ENCODE assay signal across 9 cellular contexts in genomic region chr1:30807318-30808066, GRCh38. TPM values are rescaled to one million over a fixed set of nuclear protein-coding genes. Genes with fewer than 3 reads are reported as not detected.
DNase-seq lines count a peak whose midpoint lies in the region; ATAC-seq and TF ChIP-seq lines count a peak whose summit lies in the region.
"Had no signal": no experiment of that assay in that cellular context is flagged by ENCODE, and none has a peak within 500 bp of the region (broad histone marks: within the 10 kb centered on the region; RNA-seq: fewer than 3 reads in every experiment).

No MANE protein-coding gene starts in this region.

- H3K4me1 Mint-ChIP-seq in activated T-helper 2 cell treated with anti-CD3 and anti-CD28 coated beads, Interferon-gamma antibody, Interleukin-2, Interleukin-4, amounts not matched to agents 10 μg/mL and 5 μg/mL and 100 μg/mL, durations not matched to agents 14 hours and 24 hours and 36 hours (ENCODE audit: low read depth) = no peaks in the 10 kb centered on the region

- H3K36me3 Mint-ChIP-seq in activated T-helper 2 cell treated with anti-CD3 and anti-CD28 coated beads, Interferon-gamma antibody, Interleukin-2, Interleukin-4, amounts not matched to agents 10 μg/mL and 5 μg/mL and 100 μg/mL, durations not matched to agents 14 hours and 24 hours and 36 hours (ENCODE audit: low read depth) = no peaks in the 10 kb centered on the region

- no peak overlapping the region for H3K27ac Mint-ChIP-seq in activated T-helper 2 cell treated with anti-CD3 and anti-CD28 coated beads, Interferon-gamma antibody, Interleukin-2, Interleukin-4, amounts not matched to agents 10 μg/mL and 5 μg/mL and 100 μg/mL, durations not matched to agents 14 hours and 24 hours and 36 hours

- no peak overlapping the region for H3K4me3 Mint-ChIP-seq in activated T-helper 2 cell treated with anti-CD3 and anti-CD28 coated beads, Interferon-gamma antibody, Interleukin-2, Interleukin-4, amounts not matched to agents 10 μg/mL and 5 μg/mL and 100 μg/mL, durations not matched to agents 14 hours and 24 hours and 36 hours (ENCODE audit: low read depth)

- ATAC-seq in SK-N-SH treated with all-trans-retinoic acid at 6 μM for 48 hours (no peak), GM18868 (IDR thresholded peaks at IDR 0.05; ENCODE audit: unreplicated experiment) (no peak), HG02763 (IDR thresholded peaks at IDR 0.05; ENCODE audit: unreplicated experiment) (no peak)
- ATAC-seq: PC-3 had no signal

- intact Hi-C loops in activated T-helper 2 cell treated with anti-CD3 and anti-CD28 coated beads, Interferon-gamma antibody, Interleukin-2, Interleukin-4, amounts not matched to agents 10 μg/mL and 5 μg/mL and 100 μg/mL, durations not matched to agents 14 hours and 24 hours and 36 hours (cut with micrococcal nuclease) = no loop called here

- peaks cover 66% of the 10 kb centered on the region for H3K27me3 Mint-ChIP-seq in activated T-helper 2 cell treated with anti-CD3 and anti-CD28 coated beads, Interferon-gamma antibody, Interleukin-2, Interleukin-4, amounts not matched to agents 10 μg/mL and 5 μg/mL and 100 μg/mL, durations not matched to agents 14 hours and 24 hours and 36 hours (ENCODE audit: low read depth)

- DNase-seq in AG08395 (ENCODE audit: low spot score) (peak; percentile 36), NCI-H128 (lab: John Stamatoyannopoulos, UW; ENCODE audit: unreplicated experiment) (peak; percentile 77), kidney tubule cell (ENCODE audit: low spot score) (peak; percentile 41), iPS-NIHi7 (ENCODE audit: extremely low spot score) (no peak)
- no peak for DNase-seq in activated T-helper 2 cell treated with anti-CD3 and anti-CD28 coated beads, Interferon-gamma antibody, Interleukin-2, Interleukin-4, amounts not matched to agents 10 μg/mL and 5 μg/mL and 100 μg/mL, durations not matched to agents 14 hours and 24 hours and 36 hours (ENCODE audit: low spot score)
- DNase-seq: PC-3 had no signal

- no peaks in the 10 kb centered on the region for H3K9me3 Mint-ChIP-seq in activated T-helper 2 cell treated with anti-CD3 and anti-CD28 coated beads, Interferon-gamma antibody, Interleukin-2, Interleukin-4, amounts not matched to agents 10 μg/mL and 5 μg/mL and 100 μg/mL, durations not matched to agents 14 hours and 24 hours and 36 hours

TF ChIP-seq in SK-N-SH treated with all-trans-retinoic acid at 6 μM for 48 hours, 23 proteins besides CTCF, POLR2A, EP300 and RAD21:
- TF ChIP-seq CSDC2 (CRISPR knock-in tag; IDR thresholded peaks at IDR 0.05) (no peak), OSR1 (CRISPR knock-in tag; IDR thresholded peaks at IDR 0.05) (no peak), ZNF70 (CRISPR knock-in tag; IDR thresholded peaks at IDR 0.05) (0 out of 2 replicates have a peak, but pooled peaks have one; percentile 9), PATZ1 (CRISPR knock-in tag; IDR thresholded peaks at IDR 0.05; ENCODE audit: borderline replicate concordance) (no peak), ZNF565 (CRISPR knock-in tag; conservative IDR thresholded peaks at IDR 0.05; ENCODE audit: low read depth) (no peak), ZFP30 (CRISPR knock-in tag; IDR thresholded peaks at IDR 0.05) (no peak)

RNA-seq across cellular contexts. Expression of gene LAPTM5, which starts 49.9 kb away (rescaled TPM):
- total RNA-seq in activated T-helper 2 cell treated with anti-CD3 and anti-CD28 coated beads, Interferon-gamma antibody, Interleukin-2, Interleukin-4, amounts not matched to agents 10 μg/mL and 5 μg/mL and 100 μg/mL, durations not matched to agents 14 hours and 24 hours and 36 hours = 184 and 189 TPM in 2 replicates
- total RNA-seq: PC-3 had no signal

Comparison
In these comparisons a context has a peak if more than half of its experiments do, and no peak if none do; other contexts are left out.
1. DNase-seq: peak in AG08395 (single experiment), NCI-H128 (single experiment) and kidney tubule cell (single experiment); none in activated T-helper 2 cell treated with anti-CD3 and anti-CD28 coated beads, Interferon-gamma antibody, Interleukin-2, Interleukin-4, amounts not matched to agents 10 μg/mL and 5 μg/mL and 100 μg/mL, durations not matched to agents 14 hours and 24 hours and 36 hours (single experiment) and iPS-NIHi7 (single experiment).